In the genomic region with DNA sequence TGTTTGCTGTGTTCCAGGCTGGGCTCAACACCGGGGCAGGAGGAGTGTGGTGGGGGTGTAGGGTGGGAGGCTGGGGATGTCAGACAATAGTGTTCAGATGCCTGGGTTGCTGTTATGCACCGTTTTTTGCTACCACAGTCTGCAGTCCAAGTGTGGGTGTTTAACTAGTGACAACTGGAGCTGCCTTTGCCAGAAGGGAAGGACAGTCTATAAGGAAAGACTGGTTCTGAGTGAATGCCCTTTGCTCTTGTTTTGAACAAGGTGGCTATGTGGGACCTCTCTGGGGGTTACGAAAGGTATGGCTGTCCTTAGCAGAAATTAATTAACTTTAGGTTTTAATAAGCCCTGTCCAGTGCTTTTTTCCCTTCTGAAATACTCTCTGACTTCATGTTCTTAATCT, we compare ENCODE assay signal across 18 cellular contexts.
"Had no signal": no experiment of that assay in that cellular context is flagged by ENCODE, and none has a peak within 500 bp of the region (broad histone marks: within the 10 kb centered on the region; RNA-seq: fewer than 3 reads in every experiment).

No MANE protein-coding gene starts in this region.

- H3K4me1 Mint-ChIP-seq: immature natural killer cell had no signal

- H3K27ac Mint-ChIP-seq: dendritic cell treated with granulocyte-macrophage colony-stimulating factor and Interleukin-4, amounts not matched to agents 40 ng/mL and 50 ng/mL, for 4 days; immature natural killer cell; type B pancreatic cell had no signal

- H3K4me3 Mint-ChIP-seq: dendritic cell treated with granulocyte-macrophage colony-stimulating factor and Interleukin-4, amounts not matched to agents 40 ng/mL and 50 ng/mL, for 4 days; immature natural killer cell; type B pancreatic cell had no signal

- H3K9me3 Mint-ChIP-seq: dendritic cell treated with granulocyte-macrophage colony-stimulating factor and Interleukin-4, amounts not matched to agents 40 ng/mL and 50 ng/mL, for 4 days; immature natural killer cell had no signal

- ATAC-seq: gastroesophageal sphincter; left cardiac atrium; left ventricle myocardium superior; naive thymus-derived CD4-positive, alpha-beta T cell had no signal

- H3K27ac ChIP-seq: esophagus squamous epithelium, gastroesophageal sphincter, neutrophil, right atrium auricular region, sigmoid colon, skin epidermis, stomach, thyroid gland had no signal

- DNase-seq: esophagus squamous epithelium; foreskin fibroblast; immature natural killer cell; left cardiac atrium; left ventricle myocardium superior; mesendoderm; naive thymus-derived CD4-positive, alpha-beta T cell; sigmoid colon; stimulated activated naive CD4-positive, alpha-beta T cell; stomach; thyroid gland; uterus had no signal

- H3K27me3 Mint-ChIP-seq: dendritic cell treated with granulocyte-macrophage colony-stimulating factor and Interleukin-4, amounts not matched to agents 40 ng/mL and 50 ng/mL, for 4 days; naive thymus-derived CD4-positive, alpha-beta T cell; type B pancreatic cell had no signal
